In genomic region chr17:44913676-44914075, GRCh38 we compare ENCODE assay signal across 29 cellular contexts. TPM values are rescaled to one million over a fixed set of nuclear protein-coding genes. Genes with fewer than 3 reads are reported as not detected.
DNase-seq lines count a peak whose midpoint lies in the region; ATAC-seq, FAIRE-seq and TF ChIP-seq lines count a peak whose summit lies in the region.
"Had no signal": no experiment of that assay in that cellular context is flagged by ENCODE, and none has a peak within 500 bp of the region (broad histone marks: within the 10 kb centered on the region; RNA-seq: fewer than 3 reads in every experiment).

No MANE protein-coding gene starts in this region.

- no peak for ATAC-seq in HepG2
- ATAC-seq in right lobe of liver, result no peak
- ATAC-seq in HG03439 (IDR thresholded peaks at IDR 0.05; ENCODE audit: unreplicated experiment), result no peak
- ATAC-seq: activated CD8-positive, alpha-beta memory T cell treated with anti-CD3 and anti-CD28 coated beads, Interleukin-2, amount 10 ng/mL, durations not matched to agents 7 days and 5 days; gastrocnemius medialis; left colon; WTC11 had no signal

- FAIRE-seq in HepG2 (lab: Jason Lieb, UNC) (no peak), D721Med (lab: Jason Lieb, UNC) (no peak)

- no peak overlapping the region for H3K27ac ChIP-seq in HepG2 (ENCODE audit: extremely low read length, insufficient read depth, low read length)
- no peak overlapping the region for H3K27ac ChIP-seq in right lobe of liver
- no peak overlapping the region for H3K27ac ChIP-seq in esophagus muscularis mucosa (replicated peaks in 1 of 4)
- H3K27ac ChIP-seq: gastrocnemius medialis, neutrophil, PC-9, prostate gland, thoracic aorta, vagina had no signal

- no peaks in the 10 kb centered on the region for H3K79me2 ChIP-seq in HepG2 (ENCODE audit: insufficient read depth, low read length)

- H3K9ac ChIP-seq in HepG2 (ENCODE audit: insufficient read depth, low read depth, low read length), result no peak overlapping the region

- CTCF ChIA-PET in HepG2 (lab: Yijun Ruan, JAX; ENCODE audit: low intra/inter-chr PET ratio, low total read pairs), result no interaction called here

- H3K4me1 ChIP-seq in HepG2 (ENCODE audit: insufficient read depth, low read length) (peaks cover 62% of the 10 kb centered on the region), right lobe of liver (peaks cover 0 to 10% (median 4%) of the 10 kb centered on the region in 4 donors), esophagus muscularis mucosa (peaks cover 25 to 33% (median 29%) of the 10 kb centered on the region in 4 donors)

- H3K36me3 Mint-ChIP-seq in brain (no peaks in the 10 kb centered on the region), neural crest cell (ENCODE audit: low read depth) (no peaks in the 10 kb centered on the region)
- H3K36me3 Mint-ChIP-seq: activated CD8-positive, alpha-beta memory T cell treated with anti-CD3 and anti-CD28 coated beads, Interleukin-2, amount 10 ng/mL, durations not matched to agents 7 days and 5 days; WTC11 had no signal

- no TSS peak for BruUV-seq in HepG2 (replicated peaks; lab: Mats Ljungman, UMichigan)

- 21% methylated on average over 5 of the region's 6 CpGs for WGBS in HepG2 (ENCODE audit: low lambda C conversion rate)
- WGBS in right lobe of liver (ENCODE audit: insufficient coverage, low coverage, low lambda C conversion rate, missing lambda C conversion rate), result 51% methylated on average over 5 of the region's 6 CpGs
- 61% methylated on average over 6 of the region's 6 CpGs for WGBS in esophagus muscularis mucosa

- H3K27ac Mint-ChIP-seq in brain (peak overlapping the region in 4 of 5 experiments; percentile 32 to 98 (median 98)), neural crest cell (ENCODE audit: unreplicated experiment) (peak overlapping the region; percentile 78)
- H3K27ac Mint-ChIP-seq: activated CD8-positive, alpha-beta memory T cell treated with anti-CD3 and anti-CD28 coated beads, Interleukin-2, amount 10 ng/mL, durations not matched to agents 7 days and 5 days; H9; WTC11 had no signal

- no peak for TF ChIP-seq CTCF in HepG2 (CRISPR knock-in tag; IDR thresholded peaks at IDR 0.05)
- TF ChIP-seq CTCF in right lobe of liver (IDR thresholded peaks at IDR 0.05), result no peak
- TF ChIP-seq CTCF in brain (conservative IDR thresholded peaks at IDR 0.05), result no peak
- TF ChIP-seq CTCF in neural crest cell (conservative IDR thresholded peaks at IDR 0.05), result no peak
- no peak for TF ChIP-seq CTCF in D721Med (IDR thresholded peaks at IDR 0.05; ENCODE audit: insufficient read depth, missing control alignments)
- TF ChIP-seq CTCF in esophagus muscularis mucosa (IDR thresholded peaks at IDR 0.05), result no peak

- H2AFZ ChIP-seq in HepG2 (ENCODE audit: low read length), result no peak overlapping the region
- H2AFZ ChIP-seq: PC-9 had no signal

- peaks cover 46% of the 10 kb centered on the region for H3K4me1 Mint-ChIP-seq in brain
- H3K4me1 Mint-ChIP-seq in neural crest cell, result peaks cover 26% of the 10 kb centered on the region

- DNase-seq in HepG2 (ENCODE audit: low spot score), result no peak
- DNase-seq in right lobe of liver, result no peak
- no peak for DNase-seq in neural crest cell (ENCODE audit: low read depth, low spot score)
- DNase-seq in DMS 273 (lab: John Stamatoyannopoulos, UW; ENCODE audit: unreplicated experiment), result no peak
- no peak for DNase-seq in D721Med (ENCODE audit: insufficient read length, low spot score)
- DNase-seq in esophagus muscularis mucosa (ENCODE audit: extremely low spot score), result no peak
- DNase-seq: activated CD8-positive, alpha-beta memory T cell treated with anti-CD3 and anti-CD28 coated beads, Interleukin-2, amount 10 ng/mL, durations not matched to agents 7 days and 5 days; activated naive CD4-positive, alpha-beta T cell treated with Interleukin-2 at 50 U/mL for 16 hours; activated T-cell treated with anti-CD3 and anti-CD28 coated beads, Interleukin-2, amount 50 U/mL, for 48 hours; cortex of kidney; gastrocnemius medialis; hippocampal formation; mesenchymal stem cell; NCI-H1436; SHP77; stimulated activated naive CD4-positive, alpha-beta T cell treated with Interleukin-2 at 50 U/mL for 16 hours; SW 1271 had no signal

- peak overlapping the region; percentile 56; the same call in 1 of the 2 replicates for H3K4me2 ChIP-seq in HepG2 (ENCODE audit: low read depth, low read length)
- H3K4me2 ChIP-seq: PC-9 had no signal

- peaks cover 0 to 9% (median 0%) of the 10 kb centered on the region in 5 experiments for H3K9me3 Mint-ChIP-seq in brain
- H3K9me3 Mint-ChIP-seq in neural crest cell, result no peaks in the 10 kb centered on the region
- H3K9me3 Mint-ChIP-seq: H9, WTC11 had no signal

- no peak for TF ChIP-seq EP300 in HepG2 (IDR thresholded peaks at IDR 0.05; ENCODE audit: low read depth in 2 of 2, low read length in 2 of 2)
- no peak for TF ChIP-seq EP300 in HepG2 (CRISPR knock-in tag; IDR thresholded peaks at IDR 0.05; ENCODE audit: borderline replicate concordance)
- no peak for TF ChIP-seq EP300 in esophagus muscularis mucosa (IDR thresholded peaks at IDR 0.05)

- H3K36me3 ChIP-seq in HepG2 (replicated peaks in 1 of 2; ENCODE audit: control insufficient read depth in 1 of 2, insufficient read depth in 2 of 2, low read length in 2 of 2) (no peaks in the 10 kb centered on the region), right lobe of liver (no peaks in the 10 kb centered on the region), esophagus muscularis mucosa (no peaks in the 10 kb centered on the region)
- H3K36me3 ChIP-seq: breast epithelium, gastrocnemius medialis, neutrophil, prostate gland, thoracic aorta, vagina had no signal

- no peak for TF ChIP-seq RAD21 in HepG2 (CRISPR knock-in tag; IDR thresholded peaks at IDR 0.05)

- H3K27me3 ChIP-seq in HepG2 (ENCODE audit: control insufficient read depth in 1 of 2, insufficient read depth in 2 of 2, low read length in 2 of 2) (peaks cover 10 to 39% of the 10 kb centered on the region in 2 experiments; a peak in 4 of 5 replicates), right lobe of liver (no peaks in the 10 kb centered on the region), esophagus muscularis mucosa (peaks cover 0 to 23% (median 3%) of the 10 kb centered on the region in 4 donors)
- H3K27me3 ChIP-seq: breast epithelium, vagina had no signal

- H3K4me3 Mint-ChIP-seq in brain, result peak overlapping the region in 3 of 5 experiments; percentile 17 to 86 (median 84)
- H3K4me3 Mint-ChIP-seq in neural crest cell, result no peak overlapping the region
- H3K4me3 Mint-ChIP-seq: activated CD8-positive, alpha-beta memory T cell treated with anti-CD3 and anti-CD28 coated beads, Interleukin-2, amount 10 ng/mL, durations not matched to agents 7 days and 5 days; H9; WTC11 had no signal

- in situ Hi-C loops in HepG2 (cut with HindIII; ENCODE audit: extremely low pct_ligation_motif_present, low pct_unique_long_range_greater_than_20kb), result no loop called here

- intact Hi-C loops in HepG2 (cut with micrococcal nuclease; ENCODE audit: unreplicated experiment) (no loop called here), right lobe of liver (cut with DNase I) (loop anchor here in 1 of 2 donors (10.0 kb wide), 1 partner anchor 211 kb away; no protein-coding TSS in a partner anchor), esophagus muscularis mucosa (cut with DNase I) (no loop called here)

- H3K9me3 ChIP-seq in HepG2 (ENCODE audit: low read length) (no peaks in the 10 kb centered on the region), right lobe of liver (no peaks in the 10 kb centered on the region), esophagus muscularis mucosa (no peaks in the 10 kb centered on the region)
- H3K9me3 ChIP-seq: breast epithelium, gastrocnemius medialis, neutrophil, prostate gland, thoracic aorta, vagina had no signal

- no peaks in the 10 kb centered on the region for H4K20me1 ChIP-seq in HepG2 (ENCODE audit: insufficient read depth, low read length)

- TF ChIP-seq POLR2A in HepG2 (IDR thresholded peaks at IDR 0.05; ENCODE audit: insufficient read depth in 1 of 2, low read depth in 2 of 2, low read length in 2 of 2) (no peak), right lobe of liver (IDR thresholded peaks at IDR 0.05) (no peak), esophagus muscularis mucosa (IDR thresholded peaks at IDR 0.05; ENCODE audit: low read depth) (no peak)

- peaks cover 18% of the 10 kb centered on the region for H3K27me3 Mint-ChIP-seq in brain
- H3K27me3 Mint-ChIP-seq in neural crest cell (ENCODE audit: low read depth), result peaks cover 24% of the 10 kb centered on the region

- POLR2A ChIA-PET in HepG2 (lab: Yijun Ruan, JAX), result no interaction called here

- H3K4me3 ChIP-seq in HepG2 (replicated peaks in 1 of 3; ENCODE audit: insufficient read depth in 1 of 3, low read depth in 2 of 3, low read length in 3 of 3), result peak overlapping the region in 1 of 3 experiments; percentile 38; a peak in 1 of 6 replicates
- H3K4me3 ChIP-seq in right lobe of liver, result no peak overlapping the region
- H3K4me3 ChIP-seq in esophagus muscularis mucosa, result no peak overlapping the region
- H3K4me3 ChIP-seq: breast epithelium, gastrocnemius medialis, PC-9, prostate gland, thoracic aorta, vagina had no signal

RNA-seq across cellular contexts. Expression of gene GFAP, which starts 1.6 kb away (rescaled TPM):
- total RNA-seq in HepG2 (2016; rRNA removed; fragmentation: Illumina TruSeq; extraction: Trizol) (0.11 and 0.35 TPM in 2 replicates), right lobe of liver (under 1 TPM; 0.18 to 0.50 (median 0.27) TPM), neural crest cell (not detected in 2 replicates), esophagus muscularis mucosa (1 to 10 TPM in 2 of 4 donors, not detected in 2; 1.2 to 2.8 TPM)
- total RNA-seq in HepG2 (2016; cell fraction: cytosol; rRNA removed; fragmentation: Illumina TruSeq; extraction: Trizol; ENCODE audit: low read depth), result 0.20 TPM in 1 of 2 replicates, not detected in the other
- total RNA-seq in HepG2 (2016; cell fraction: insoluble cytoplasmic fraction; rRNA removed; fragmentation: Illumina TruSeq; extraction: Trizol), result 0.50 TPM in 1 of 2 replicates, not detected in the other
- 0.10 and 0.22 TPM in 2 replicates for total RNA-seq in HepG2 (2016; cell fraction: membrane; rRNA removed; fragmentation: Illumina TruSeq; extraction: Trizol)
- 0.63 TPM in 1 of 2 replicates, not detected in the other for total RNA-seq in HepG2 (2016; cell fraction: nucleus; rRNA removed; fragmentation: Illumina TruSeq; extraction: Trizol)
- polyA plus RNA-seq in HepG2 (2011; rRNA removed) (0.16 and 0.29 TPM in 2 replicates), brain (ENCODE audit: insufficient read depth, low read depth, low replicate concordance) (4,939 TPM)
- polyA plus RNA-seq in HepG2 (2011; cell fraction: cytosol; rRNA removed), result 0.08 and 0.24 TPM in 2 replicates
- 0.24 and 0.99 TPM in 2 replicates for polyA plus RNA-seq in HepG2 (2011; cell fraction: nucleus; rRNA removed)
- 0.13 TPM in 1 of 2 replicates, not detected in the other for polyA plus RNA-seq in HepG2 (2012)
- 0.18 TPM in 1 of 2 replicates, not detected in the other for polyA plus RNA-seq in HepG2 (2016; cell fraction: cytosol; fragmentation: Illumina TruSeq; extraction: Trizol; ENCODE audit: low read depth)
- polyA plus RNA-seq in HepG2 (2016; cell fraction: insoluble cytoplasmic fraction; fragmentation: Illumina TruSeq; extraction: Trizol; ENCODE audit: low read depth), result 0.39 TPM in 1 of 2 replicates, not detected in the other
- polyA plus RNA-seq in HepG2 (2016; cell fraction: membrane; fragmentation: Illumina TruSeq; extraction: Trizol; ENCODE audit: low read depth), result 0.11 and 0.38 TPM in 2 replicates
- polyA plus RNA-seq in HepG2 (2016; cell fraction: nucleus; fragmentation: Illumina TruSeq; extraction: Trizol; ENCODE audit: insufficient read depth, low read depth), result not detected in 2 replicates
- 0.78 TPM in 1 of 2 replicates, not detected in the other for polyA minus RNA-seq in HepG2 (2011; rRNA and poly(A)+ RNA removed; ENCODE audit: low replicate concordance)
- not detected in 2 replicates for polyA minus RNA-seq in HepG2 (2011; cell fraction: cytosol; rRNA and poly(A)+ RNA removed)
- polyA minus RNA-seq in HepG2 (2011; cell fraction: nucleus; rRNA and poly(A)+ RNA removed), result not detected in 2 replicates
- total RNA-seq: A673; activated CD8-positive, alpha-beta memory T cell treated with anti-CD3 and anti-CD28 coated beads, Interleukin-2, amount 10 ng/mL, durations not matched to agents 7 days and 5 days; gastrocnemius medialis; PC-9; vagina had no signal

RNA-seq across cellular contexts. Expression of gene EFTUD2, which starts 14.4 kb away (rescaled TPM):
- total RNA-seq in HepG2 (2016; rRNA removed; fragmentation: Illumina TruSeq; extraction: Trizol) (137 and 310 TPM in 2 replicates), right lobe of liver (10 to 100 TPM; 29.9 to 42.4 (median 35.1) TPM), neural crest cell (192 and 196 TPM in 2 replicates), esophagus muscularis mucosa (10 to 100 TPM; 46.0 to 49.7 (median 48.3) TPM)
- 12.3 and 15.8 TPM in 2 replicates for total RNA-seq in HepG2 (2016; cell fraction: cytosol; rRNA removed; fragmentation: Illumina TruSeq; extraction: Trizol; ENCODE audit: low read depth)
- total RNA-seq in HepG2 (2016; cell fraction: insoluble cytoplasmic fraction; rRNA removed; fragmentation: Illumina TruSeq; extraction: Trizol), result 133 and 270 TPM in 2 replicates
- total RNA-seq in HepG2 (2016; cell fraction: membrane; rRNA removed; fragmentation: Illumina TruSeq; extraction: Trizol), result 28.2 and 35.7 TPM in 2 replicates
- total RNA-seq in HepG2 (2016; cell fraction: nucleus; rRNA removed; fragmentation: Illumina TruSeq; extraction: Trizol), result 141 TPM in 2 replicates
- polyA plus RNA-seq in HepG2 (2011; rRNA removed) (107 and 111 TPM in 2 replicates), brain (ENCODE audit: insufficient read depth, low read depth, low replicate concordance) (95.8 TPM)
- 91.0 and 97.8 TPM in 2 replicates for polyA plus RNA-seq in HepG2 (2011; cell fraction: cytosol; rRNA removed)
- 171 and 192 TPM in 2 replicates for polyA plus RNA-seq in HepG2 (2011; cell fraction: nucleus; rRNA removed)
- 121 and 137 TPM in 2 replicates for polyA plus RNA-seq in HepG2 (2012)
- polyA plus RNA-seq in HepG2 (2016; cell fraction: cytosol; fragmentation: Illumina TruSeq; extraction: Trizol; ENCODE audit: low read depth), result 6.8 and 7.8 TPM in 2 replicates
- 145 and 179 TPM in 2 replicates for polyA plus RNA-seq in HepG2 (2016; cell fraction: insoluble cytoplasmic fraction; fragmentation: Illumina TruSeq; extraction: Trizol; ENCODE audit: low read depth)
- 17.0 and 18.1 TPM in 2 replicates for polyA plus RNA-seq in HepG2 (2016; cell fraction: membrane; fragmentation: Illumina TruSeq; extraction: Trizol; ENCODE audit: low read depth)
- 110 and 140 TPM in 2 replicates for polyA plus RNA-seq in HepG2 (2016; cell fraction: nucleus; fragmentation: Illumina TruSeq; extraction: Trizol; ENCODE audit: insufficient read depth, low read depth)
- 364 and 446 TPM in 2 replicates for polyA minus RNA-seq in HepG2 (2011; rRNA and poly(A)+ RNA removed; ENCODE audit: low replicate concordance)
- polyA minus RNA-seq in HepG2 (2011; cell fraction: cytosol; rRNA and poly(A)+ RNA removed), result 88.8 and 91.3 TPM in 2 replicates
- 191 and 216 TPM in 2 replicates for polyA minus RNA-seq in HepG2 (2011; cell fraction: nucleus; rRNA and poly(A)+ RNA removed)

RNA-seq across cellular contexts. Expression of gene KIF18B, which starts 33.9 kb away (rescaled TPM):
- total RNA-seq in HepG2 (2016; rRNA removed; fragmentation: Illumina TruSeq; extraction: Trizol) (14.5 and 15.3 TPM in 2 replicates), right lobe of liver (under 1 TPM; 0.20 to 0.99 (median 0.35) TPM), neural crest cell (87.3 and 93.1 TPM in 2 replicates), esophagus muscularis mucosa (under 1 TPM in 1 of 4 donors, not detected in 3; 0.17 TPM)
- 9.5 and 10.9 TPM in 2 replicates for total RNA-seq in HepG2 (2016; cell fraction: cytosol; rRNA removed; fragmentation: Illumina TruSeq; extraction: Trizol; ENCODE audit: low read depth)
- total RNA-seq in HepG2 (2016; cell fraction: insoluble cytoplasmic fraction; rRNA removed; fragmentation: Illumina TruSeq; extraction: Trizol), result 10.5 and 15.3 TPM in 2 replicates
- total RNA-seq in HepG2 (2016; cell fraction: membrane; rRNA removed; fragmentation: Illumina TruSeq; extraction: Trizol), result 11.6 and 11.8 TPM in 2 replicates
- 16.1 and 18.1 TPM in 2 replicates for total RNA-seq in HepG2 (2016; cell fraction: nucleus; rRNA removed; fragmentation: Illumina TruSeq; extraction: Trizol)
- polyA plus RNA-seq in HepG2 (2011; rRNA removed) (13.2 and 15.2 TPM in 2 replicates), brain (ENCODE audit: insufficient read depth, low read depth, low replicate concordance) (10.9 TPM)
- polyA plus RNA-seq in HepG2 (2011; cell fraction: cytosol; rRNA removed), result 3.7 and 7.3 TPM in 2 replicates
- 33.4 and 44.5 TPM in 2 replicates for polyA plus RNA-seq in HepG2 (2011; cell fraction: nucleus; rRNA removed)
- polyA plus RNA-seq in HepG2 (2012), result 4.1 and 7.4 TPM in 2 replicates
- 1.2 and 1.7 TPM in 2 replicates for polyA plus RNA-seq in HepG2 (2016; cell fraction: cytosol; fragmentation: Illumina TruSeq; extraction: Trizol; ENCODE audit: low read depth)
- polyA plus RNA-seq in HepG2 (2016; cell fraction: insoluble cytoplasmic fraction; fragmentation: Illumina TruSeq; extraction: Trizol; ENCODE audit: low read depth), result 11.3 and 16.8 TPM in 2 replicates
- 3.7 and 5.4 TPM in 2 replicates for polyA plus RNA-seq in HepG2 (2016; cell fraction: membrane; fragmentation: Illumina TruSeq; extraction: Trizol; ENCODE audit: low read depth)
- polyA plus RNA-seq in HepG2 (2016; cell fraction: nucleus; fragmentation: Illumina TruSeq; extraction: Trizol; ENCODE audit: insufficient read depth, low read depth), result 81.4 and 94.7 TPM in 2 replicates
- 25.0 and 60.4 TPM in 2 replicates for polyA minus RNA-seq in HepG2 (2011; rRNA and poly(A)+ RNA removed; ENCODE audit: low replicate concordance)
- 8.2 and 9.4 TPM in 2 replicates for polyA minus RNA-seq in HepG2 (2011; cell fraction: cytosol; rRNA and poly(A)+ RNA removed)
- polyA minus RNA-seq in HepG2 (2011; cell fraction: nucleus; rRNA and poly(A)+ RNA removed), result 12.9 and 15.5 TPM in 2 replicates

RNA-seq across cellular contexts. Expression of gene C1QL1, which starts 54.4 kb away (rescaled TPM):
- total RNA-seq in HepG2 (2016; rRNA removed; fragmentation: Illumina TruSeq; extraction: Trizol) (0.11 TPM in 1 of 2 replicates, not detected in the other), right lobe of liver (under 1 TPM in 4 of 6 experiments, not detected in 2; 0.31 to 0.62 (median 0.38) TPM), neural crest cell (7.1 and 7.7 TPM in 2 replicates), esophagus muscularis mucosa (10 to 100 TPM in 1 of 4 donors, 1 to 10 TPM in 3; 3.7 to 10.1 (median 6.3) TPM)
- total RNA-seq in HepG2 (2016; cell fraction: cytosol; rRNA removed; fragmentation: Illumina TruSeq; extraction: Trizol; ENCODE audit: low read depth), result not detected in 2 replicates
- total RNA-seq in HepG2 (2016; cell fraction: insoluble cytoplasmic fraction; rRNA removed; fragmentation: Illumina TruSeq; extraction: Trizol), result not detected in 2 replicates
- 0.14 TPM in 1 of 2 replicates, not detected in the other for total RNA-seq in HepG2 (2016; cell fraction: membrane; rRNA removed; fragmentation: Illumina TruSeq; extraction: Trizol)
- total RNA-seq in HepG2 (2016; cell fraction: nucleus; rRNA removed; fragmentation: Illumina TruSeq; extraction: Trizol), result not detected in 2 replicates
- polyA plus RNA-seq in HepG2 (2011; rRNA removed) (0.07 and 0.11 TPM in 2 replicates), brain (ENCODE audit: insufficient read depth, low read depth, low replicate concordance) (47.6 TPM)
- polyA plus RNA-seq in HepG2 (2011; cell fraction: cytosol; rRNA removed), result 0.10 and 0.20 TPM in 2 replicates
- 0.14 TPM in 1 of 2 replicates, not detected in the other for polyA plus RNA-seq in HepG2 (2011; cell fraction: nucleus; rRNA removed)
- polyA plus RNA-seq in HepG2 (2012), result 0.24 TPM in 1 of 2 replicates, not detected in the other
- 0.38 and 0.43 TPM in 2 replicates for polyA plus RNA-seq in HepG2 (2016; cell fraction: cytosol; fragmentation: Illumina TruSeq; extraction: Trizol; ENCODE audit: low read depth)
- polyA plus RNA-seq in HepG2 (2016; cell fraction: insoluble cytoplasmic fraction; fragmentation: Illumina TruSeq; extraction: Trizol; ENCODE audit: low read depth), result not detected in 2 replicates
- polyA plus RNA-seq in HepG2 (2016; cell fraction: membrane; fragmentation: Illumina TruSeq; extraction: Trizol; ENCODE audit: low read depth), result 0.15 and 0.29 TPM in 2 replicates
- polyA plus RNA-seq in HepG2 (2016; cell fraction: nucleus; fragmentation: Illumina TruSeq; extraction: Trizol; ENCODE audit: insufficient read depth, low read depth), result not detected in 2 replicates
- 1.1 TPM in 1 of 2 replicates, not detected in the other for polyA minus RNA-seq in HepG2 (2011; rRNA and poly(A)+ RNA removed; ENCODE audit: low replicate concordance)
- polyA minus RNA-seq in HepG2 (2011; cell fraction: cytosol; rRNA and poly(A)+ RNA removed), result not detected in 2 replicates
- not detected in 2 replicates for polyA minus RNA-seq in HepG2 (2011; cell fraction: nucleus; rRNA and poly(A)+ RNA removed)
- total RNA-seq: gastrocnemius medialis had no signal

Comparison
In these comparisons a context has a peak if more than half of its experiments do, and no peak if none do; other contexts are left out.
1. RNA of gene KIF18B, which starts 33.9 kb away (total RNA-seq): 87.3 to 93.1 TPM in neural crest cell and 9.5 to 18.1 TPM in HepG2; 0.20 to 0.99 TPM in right lobe of liver and 0.17 TPM in esophagus muscularis mucosa; every median in the first group is over 4 times any median in the second.